In genomic region chr7:113086431-113086888, GRCh38 we compare ENCODE assay signal across 8 cellular contexts. TPM values are rescaled to one million over a fixed set of nuclear protein-coding genes. Genes with fewer than 3 reads are reported as not detected.
DNase-seq lines count a peak whose midpoint lies in the region; ATAC-seq and TF ChIP-seq lines count a peak whose summit lies in the region.

TSS of gene GPR85 (minus strand) at chr7:113086827. CDS start at chr7:113084721, 2,106 bp downstream.

- no CpG with 5 or more reads among the region's 29 CpGs for WGBS in H9 (ENCODE audit: extremely low coverage, insufficient read length, low lambda C conversion rate)

- no peak within 1 kb of the TSS for H3K18ac ChIP-seq in H9 (ENCODE audit: insufficient read length, low read depth, low read length)

- no peak within 1 kb of the TSS for H2BK20ac ChIP-seq in H9 (ENCODE audit: low read depth, low read length, poor library complexity, severe bottlenecking)

- H2BK120ac ChIP-seq in H9 (ENCODE audit: low read depth, low read length, poor library complexity, severe bottlenecking) = no peak within 1 kb of the TSS

- H3K36me3 ChIP-seq in ES-I3 (ENCODE audit: insufficient read depth, low read length) = no peaks in the 10 kb centered on the region

- no peaks in the 10 kb centered on the region for H3K36me3 Mint-ChIP-seq in H9 (ENCODE audit: insufficient read depth in 1 of 3, low read depth in 3 of 3)

- H3K4me1 ChIP-seq in ES-I3 (ENCODE audit: insufficient read depth, low read length) = peaks cover 4% of the 10 kb centered on the region; the same call in 1 of the 2 replicates
- no peaks in the 10 kb centered on the region; the same call in 1 of the 2 replicates for H3K4me1 ChIP-seq in H9 (ENCODE audit: insufficient read depth, low read length)

- peak within 1 kb of the TSS; percentile 73 for H3K4me2 ChIP-seq in H9 (ENCODE audit: insufficient read depth, insufficient read length, low read length)

- H2AK5ac ChIP-seq in H9 (ENCODE audit: insufficient read length, low read length) = no peak within 1 kb of the TSS

- no peak within 1 kb of the TSS for H4K91ac ChIP-seq in H9 (ENCODE audit: insufficient read length, low read depth, low read length)

- H3K23ac ChIP-seq in H9 (ENCODE audit: insufficient read length, low read depth, low read length) = no peak within 1 kb of the TSS

- DNase-seq in H9 (peak; percentile 81), NCI-H1105 treated with DMSO at 0.1 percent for 48 hours (lab: John Stamatoyannopoulos, UW) (peak; percentile 58), medulla oblongata (ENCODE audit: extremely low spot score) (peak; percentile 59), RKO (ENCODE audit: low spot score) (no peak)
- peak; percentile 29 for DNase-seq in activated CD4-positive, CD25-positive, alpha-beta regulatory T cell treated with anti-CD3 and anti-CD28 coated beads, Interleukin-2, amount 50 U/mL, for 72 hours
- DNase-seq in effector CD8-positive, alpha-beta T cell (lab: John Stamatoyannopoulos, UW) = peak; percentile 1
- peak; percentile 19 for DNase-seq in stimulated activated naive CD8-positive, alpha-beta T cell treated with anti-CD3 and anti-CD28 coated beads, Interleukin-15, Interleukin-2, amounts not matched to agents 100 U/mL and 50 U/mL, for 24 hours

- no peaks in the 10 kb centered on the region for H4K20me1 ChIP-seq in H9 (ENCODE audit: control insufficient read depth, insufficient read depth, insufficient read length)

- H3K79me2 ChIP-seq in H9 (ENCODE audit: insufficient read depth, low read length) = no peaks in the 10 kb centered on the region

- H3K9me3 ChIP-seq in ES-I3 (ENCODE audit: control insufficient read depth, insufficient read depth, low read length) (no peaks in the 10 kb centered on the region), H9 (ENCODE audit: control insufficient read depth, low read depth, low read length) (no peaks in the 10 kb centered on the region)

- no peak within 1 kb of the TSS for H4K8ac ChIP-seq in H9 (replicated peaks; ENCODE audit: insufficient read length, low read depth, low read length)

- H2BK12ac ChIP-seq in H9 (ENCODE audit: insufficient read length, low read depth, low read length) = no peak within 1 kb of the TSS

- no peak within 1 kb of the TSS for H3T11ph ChIP-seq in H9 (ENCODE audit: low read length)

- ATAC-seq in stimulated activated naive CD8-positive, alpha-beta T cell treated with anti-CD3 and anti-CD28 coated beads, Interleukin-15, Interleukin-2, amounts not matched to agents 100 U/mL and 50 U/mL, for 24 hours = peak; percentile 59

- H3K27ac ChIP-seq in H9 (ENCODE audit: insufficient read length, low read depth, low read length) = no peak within 1 kb of the TSS

- peaks cover 3% of the 10 kb centered on the region for H3K23me2 ChIP-seq in H9 (ENCODE audit: insufficient read length, low read depth, low read length, poor library complexity, severe bottlenecking)

- H3K9ac ChIP-seq in ES-I3 (ENCODE audit: low read depth, low read length) = peak within 1 kb of the TSS; percentile 49; the same call in 1 of the 2 replicates
- no peak within 1 kb of the TSS for H3K9ac ChIP-seq in H9 (ENCODE audit: extremely low read depth, insufficient read length, low read length)

- H4K5ac ChIP-seq in H9 (ENCODE audit: insufficient read length, low read depth, low read length) = no peak within 1 kb of the TSS

- peaks cover 59% of the 10 kb centered on the region for H3K27me3 Mint-ChIP-seq in H9 (ENCODE audit: low read depth)

- H3K14ac ChIP-seq in H9 (ENCODE audit: insufficient read depth, low read length) = no peak within 1 kb of the TSS

- H3K79me1 ChIP-seq in H9 (ENCODE audit: insufficient read depth, low read depth, low read length, poor library complexity, severe bottlenecking) = no peaks in the 10 kb centered on the region

- H3K4me1 Mint-ChIP-seq in H9 = peaks cover 10 to 16% of the 10 kb centered on the region in 2 experiments

- H3K27me3 ChIP-seq in H9 (ENCODE audit: insufficient read depth, low read length) = peaks cover 23% of the 10 kb centered on the region; the same call in 1 of the 2 replicates

- no peak within 1 kb of the TSS for H2BK15ac ChIP-seq in H9 (ENCODE audit: low read depth, low read length)

- no peak within 1 kb of the TSS for H3K4ac ChIP-seq in H9 (ENCODE audit: low read depth, low read length)

- no peak within 1 kb of the TSS for H3K56ac ChIP-seq in H9 (ENCODE audit: insufficient read length, low read depth, low read length)

- H3K9me3 Mint-ChIP-seq in H9 = no peaks in the 10 kb centered on the region

- H3K27ac Mint-ChIP-seq in H9 = no peak within 1 kb of the TSS

- no peak for TF ChIP-seq CTCF in H9 (conservative IDR thresholded peaks at IDR 0.05)

- H2BK5ac ChIP-seq in H9 (ENCODE audit: insufficient read length, low read length) = no peak within 1 kb of the TSS

- peak within 1 kb of the TSS; percentile 74 to 84 for H3K4me3 Mint-ChIP-seq in H9

- peak within 1 kb of the TSS; percentile 79 for H2AFZ ChIP-seq in H9 (ENCODE audit: low read length)

RNA-seq across cellular contexts. Expression of gene GPR85, which starts in this region (rescaled TPM):
- not detected in 2 replicates for total RNA-seq in H9 (2021)

Comparison
In these comparisons a context has a peak if more than half of its experiments do, and no peak if none do; other contexts are left out.
1. Peak in DNase-seq and H3K4me2 ChIP-seq in H9; RNA of the gene not detected or under 1 TPM.